ENCODE assay signal across 8 cellular contexts in genomic region chr9:36407122-36407723, GRCh38. TPM values are rescaled to one million over a fixed set of nuclear protein-coding genes. Genes with fewer than 3 reads are reported as not detected.
DNase-seq lines count a peak whose midpoint lies in the region; FAIRE-seq and TF ChIP-seq lines count a peak whose summit lies in the region.

No MANE protein-coding gene starts in this region.

- no peak overlapping the region for H3K4me3 Mint-ChIP-seq in osteocyte (ENCODE audit: unreplicated experiment)

- no peaks in the 10 kb centered on the region for H3K27me3 Mint-ChIP-seq in osteocyte (ENCODE audit: unreplicated experiment)

- no peaks in the 10 kb centered on the region for H3K36me3 Mint-ChIP-seq in osteocyte (ENCODE audit: unreplicated experiment)

- H3K4me3 ChIP-seq in GM12864 (ENCODE audit: low read depth, low read length) (no peak overlapping the region), SJCRH30 (no peak overlapping the region)

- FAIRE-seq in frontal cortex (lab: Jason Lieb, UNC) (peak; percentile 60), urothelium cell line (lab: Jason Lieb, UNC) (peak; percentile 62)

- no peaks in the 10 kb centered on the region for H3K9me3 ChIP-seq in SJCRH30 (replicated peaks)

- H3K36me3 ChIP-seq in SJCRH30 = no peaks in the 10 kb centered on the region

- no peaks in the 10 kb centered on the region for H3K4me1 Mint-ChIP-seq in osteocyte (ENCODE audit: unreplicated experiment)

- H3K27ac Mint-ChIP-seq in osteocyte (ENCODE audit: unreplicated experiment) = no peak overlapping the region

- TF ChIP-seq CTCF in GM12864 (IDR thresholded peaks at IDR 0.05; ENCODE audit: low read depth, low read length, missing control alignments) (peak; percentile 90), osteocyte (IDR thresholded peaks at IDR 0.05) (peak; percentile 89)

- no peaks in the 10 kb centered on the region for H3K9me3 Mint-ChIP-seq in osteocyte (ENCODE audit: unreplicated experiment)

- DNase-seq in GM12864 (ENCODE audit: low read depth) = peak; percentile 30
- peak; percentile 71 for DNase-seq in LoVo (ENCODE audit: low spot score)
- peak; percentile 36 to 76 for DNase-seq in SJCRH30
- peak; percentile 64 for DNase-seq in activated naive CD4-positive, alpha-beta T cell treated with Interleukin-2 at 50 U/mL for 16 hours
- DNase-seq in frontal cortex (ENCODE audit: low spot score in 2 of 2) = peak; percentile 45 to 50
- DNase-seq in osteocyte (ENCODE audit: extremely low spot score, unreplicated experiment) = no peak
- peak; percentile 62 for DNase-seq in urothelium cell line (ENCODE audit: low spot score)
- no peak for DNase-seq in cortex of kidney (lab: John Stamatoyannopoulos, UW)

- no peaks in the 10 kb centered on the region for H3K4me1 ChIP-seq in SJCRH30

- H3K27ac ChIP-seq in SJCRH30 = no peak overlapping the region

- no peaks in the 10 kb centered on the region for H3K27me3 ChIP-seq in SJCRH30

RNA-seq across cellular contexts. Expression of gene RNF38, which starts 7.2 kb away (rescaled TPM):
- 19.6 and 21.5 TPM in 2 replicates for total RNA-seq in SJCRH30 (2014; rRNA removed; shearing (Covaris generic))
- total RNA-seq in frontal cortex (38.7 TPM), osteocyte (30.2 and 31.1 TPM in 2 replicates)

Comparison
In these comparisons a context has a peak if more than half of its experiments do, and no peak if none do; other contexts are left out.
1. DNase-seq: peak in GM12864 (single experiment), LoVo (single experiment), SJCRH30 (2 of 2), activated naive CD4-positive, alpha-beta T cell treated with Interleukin-2 at 50 U/mL for 16 hours (single experiment), frontal cortex (2 of 2) and urothelium cell line (single experiment); none in osteocyte (single experiment) and cortex of kidney (single experiment).